In genomic region chr2:118059919-118060478, GRCh38 we compare ENCODE assay signal across 10 cellular contexts. TPM values are rescaled to one million over a fixed set of nuclear protein-coding genes. Genes with fewer than 3 reads are reported as not detected.
A peak's percentile ranks its signal among the peaks of the same experiment; 100 is the strongest.
DNase-seq lines count a peak whose midpoint lies in the region; ATAC-seq and TF ChIP-seq lines count a peak whose summit lies in the region.
"Had no signal": no experiment of that assay in that cellular context is flagged by ENCODE, and none has a peak within 500 bp of the region (broad histone marks: within the 10 kb centered on the region; RNA-seq: fewer than 3 reads in every experiment).

No MANE protein-coding gene starts in this region.

- intact Hi-C loops in Right ventricle myocardium inferior (cut with DNase I) = no loop called here

- peak; percentile 26 for ATAC-seq in GM19395 (IDR thresholded peaks at IDR 0.05; ENCODE audit: unreplicated experiment)
- ATAC-seq in GM18519 (IDR thresholded peaks at IDR 0.05; ENCODE audit: low FRiP score, unreplicated experiment) = no peak
- ATAC-seq in Right ventricle myocardium inferior = no peak
- ATAC-seq: gastroesophageal sphincter had no signal

- DNase-seq in AML-193 (lab: John Stamatoyannopoulos, UW) (peak; percentile 4 to 24), SK-MEL-5 (ENCODE audit: low read depth, low spot score) (peak; percentile 34), kidney epithelial cell (ENCODE audit: low read depth) (peak; percentile 84), GM19240 (ENCODE audit: insufficient read length, low spot score) (no peak), NCI-H2171 (lab: John Stamatoyannopoulos, UW) (no peak), Right ventricle myocardium inferior (ENCODE audit: missing footprints) (no peak)
- DNase-seq: activated T-cell treated with anti-CD3 and anti-CD28 coated beads, Interleukin-2, amount 50 U/mL, for 48 hours had no signal

- TF ChIP-seq CTCF in kidney epithelial cell (IDR thresholded peaks at IDR 0.05; ENCODE audit: insufficient read depth, low read length, poor library complexity, severe bottlenecking) = no peak

- H3K27me3 ChIP-seq in kidney epithelial cell (ENCODE audit: control insufficient read depth, insufficient read depth, low read length) = no peaks in the 10 kb centered on the region

- no peaks in the 10 kb centered on the region for H3K36me3 ChIP-seq in kidney epithelial cell (ENCODE audit: control insufficient read depth, insufficient read depth, low read length)
- H3K36me3 ChIP-seq: gastroesophageal sphincter had no signal

- H3K4me3 ChIP-seq in kidney epithelial cell (ENCODE audit: low read depth, low read length) = no peak overlapping the region
- H3K4me3 ChIP-seq: gastroesophageal sphincter had no signal

- in situ Hi-C loops in SK-MEL-5 (cut with HindIII; ENCODE audit: low pct_unique_long_range_greater_than_20kb, low sequenced_read_pairs) = no loop called here

RNA-seq across cellular contexts. Expression of gene INSIG2, which starts 28.3 kb away (rescaled TPM):
- total RNA-seq in SK-MEL-5 (2014; rRNA removed; shearing (Covaris generic)) = 3.8 and 4.6 TPM in 2 replicates
- 5.0 and 9.4 TPM in 2 replicates for polyA plus RNA-seq in SK-MEL-5 (2015; cell fraction: cytosol; rRNA removed)
- polyA plus RNA-seq in SK-MEL-5 (2015; cell fraction: nucleus; rRNA removed) = 4.9 and 16.3 TPM in 2 replicates
- 16.6 and 17.1 TPM in 2 replicates for total RNA-seq in kidney epithelial cell
- total RNA-seq in Right ventricle myocardium inferior = 13.0 TPM

RNA-seq across cellular contexts. Expression of gene CCDC93, which starts 46.1 kb away (rescaled TPM):
- 20.9 and 22.2 TPM in 2 replicates for total RNA-seq in SK-MEL-5 (2014; rRNA removed; shearing (Covaris generic))
- 8.6 and 40.2 TPM in 2 replicates for polyA plus RNA-seq in SK-MEL-5 (2015; cell fraction: cytosol; rRNA removed)
- polyA plus RNA-seq in SK-MEL-5 (2015; cell fraction: nucleus; rRNA removed) = 301 and 357 TPM in 2 replicates
- total RNA-seq in kidney epithelial cell (33.6 and 47.0 TPM in 2 replicates), Right ventricle myocardium inferior (22.2 TPM)

Comparison
In these comparisons a context has a peak if more than half of its experiments do, and no peak if none do; other contexts are left out.
1. DNase-seq: peak in AML-193 (2 of 2), SK-MEL-5 (single experiment) and kidney epithelial cell (single experiment); none in GM19240 (single experiment), NCI-H2171 (single experiment) and Right ventricle myocardium inferior (single experiment).